ENCODE assay signal across 8 cellular contexts in the genomic region with DNA sequence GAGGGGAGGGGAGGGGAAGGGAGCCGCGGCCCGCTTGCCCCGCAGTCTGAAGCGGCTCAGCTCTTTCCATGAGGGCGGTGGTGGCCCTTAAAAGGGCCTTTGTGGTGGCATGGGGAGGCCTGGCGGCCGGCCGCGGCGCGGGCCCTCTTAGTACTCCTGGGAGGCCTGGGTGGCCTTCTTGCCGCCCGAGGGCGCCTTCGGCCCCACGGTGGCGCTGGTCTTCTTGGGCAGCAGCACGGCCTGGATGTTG. TPM values are rescaled to one million over a fixed set of nuclear protein-coding genes. Genes with fewer than 3 reads are reported as not detected.
DNase-seq lines count a peak whose midpoint lies in the region; ATAC-seq and TF ChIP-seq lines count a peak whose summit lies in the region.

No MANE protein-coding gene starts in this region.

- peaks cover 73% of the 10 kb centered on the region for H3K36me3 ChIP-seq in A673 (ENCODE audit: insufficient read depth, low read length, poor library complexity, severe bottlenecking)
- peaks cover 18 to 24% of the 10 kb centered on the region in 2 donors for H3K36me3 ChIP-seq in ascending aorta
- H3K36me3 ChIP-seq in hepatocyte (replicated peaks; ENCODE audit: insufficient read depth, low read depth) = no peaks in the 10 kb centered on the region
- H3K36me3 ChIP-seq in prostate gland = peaks cover 0 to 7% of the 10 kb centered on the region in 2 donors

- peaks cover 6% of the 10 kb centered on the region for H4K20me1 ChIP-seq in hepatocyte (ENCODE audit: insufficient read depth, poor library complexity, severe bottlenecking)

- H3K9me3 ChIP-seq in A673 (ENCODE audit: low read depth, low read length, poor library complexity, severe bottlenecking) = no peaks in the 10 kb centered on the region
- H3K9me3 ChIP-seq in ascending aorta = no peaks in the 10 kb centered on the region
- no peaks in the 10 kb centered on the region for H3K9me3 ChIP-seq in hepatocyte (ENCODE audit: low read depth)
- no peaks in the 10 kb centered on the region for H3K9me3 ChIP-seq in prostate gland

- peak; percentile 67 for TF ChIP-seq CTCF in A673 (conservative IDR thresholded peaks at IDR 0.05; ENCODE audit: low read depth, low read length)
- peak; percentile 70 to 82 (median 81) for TF ChIP-seq CTCF in ascending aorta (IDR thresholded peaks at IDR 0.05)
- TF ChIP-seq CTCF in hepatocyte (IDR thresholded peaks at IDR 0.05; ENCODE audit: poor library complexity) = peak; percentile 68
- TF ChIP-seq CTCF in prostate gland (IDR thresholded peaks at IDR 0.05) = peak; percentile 49 to 80 (median 70)

- POLR2A ChIA-PET in A673 (lab: Charles Lee; ENCODE audit: low non-redundant PET) = interaction anchor here (0.6 to 1.9 kb wide), 5 partner anchors 9 to 232 kb away, joined by 3 to 24 read pairs (median 4); no protein-coding TSS in a partner anchor

- peaks cover 40% of the 10 kb centered on the region for H3K79me2 ChIP-seq in hepatocyte

- DNase-seq in A673 (ENCODE audit: low spot score) (peak; percentile 83), GM04504 (ENCODE audit: low read depth) (peak; percentile 64), NCI-H226 (peak; percentile 83), ascending aorta (ENCODE audit: low spot score in 2 of 2) (peak; percentile 55 to 93), hepatocyte (ENCODE audit: low spot score) (peak; percentile 93), prostate gland (ENCODE audit: low spot score) (peak; percentile 81), NCI-H187 treated with DMSO at 0.1 percent for 48 hours (lab: John Stamatoyannopoulos, UW) (no peak)

- CTCF ChIA-PET in A673 (lab: Charles Lee) = interaction anchor here (0.7 to 1.9 kb wide), 5 partner anchors 10 to 914 kb away, joined by 3 to 5 read pairs (median 3); partner anchors contain the start of genes HMBS and VPS11

- H3K4me2 ChIP-seq in hepatocyte = peak overlapping the region; percentile 84

- intact Hi-C loops in A673 (cut with micrococcal nuclease; ENCODE audit: unreplicated experiment) (no loop called here), ascending aorta (cut with DNase I) (loop anchor here (1.0 to 2.0 kb wide), 3 partner anchors 10 to 38 kb away; partner anchors contain the start of genes HINFP, HMBS and HYOU1), prostate gland (cut with DNase I) (loop anchor here (5.0 kb wide), 1 partner anchor 103 kb away; no protein-coding TSS in a partner anchor)

- TF ChIP-seq POLR2A in prostate gland (IDR thresholded peaks at IDR 0.05) = no peak

- ATAC-seq in HG02571 (IDR thresholded peaks at IDR 0.05; ENCODE audit: unreplicated experiment) = peak; percentile 44

- BruUV-seq in A673 (replicated peaks; lab: Mats Ljungman, UMichigan) = no TSS peak

- no peaks in the 10 kb centered on the region for H3K27me3 ChIP-seq in A673 (replicated peaks; ENCODE audit: insufficient read depth, low read depth, low read length, poor library complexity)
- no peaks in the 10 kb centered on the region for H3K27me3 ChIP-seq in ascending aorta
- no peaks in the 10 kb centered on the region for H3K27me3 ChIP-seq in hepatocyte
- H3K27me3 ChIP-seq in prostate gland (replicated peaks; ENCODE audit: insufficient read depth) = no peaks in the 10 kb centered on the region

- H3K4me1 ChIP-seq in A673 (ENCODE audit: insufficient read depth, low read length, poor library complexity, severe bottlenecking) (peaks cover 31% of the 10 kb centered on the region), ascending aorta (peaks cover 15 to 24% of the 10 kb centered on the region in 2 donors), hepatocyte (ENCODE audit: insufficient read depth) (peaks cover 17% of the 10 kb centered on the region), prostate gland (replicated peaks) (peaks cover 10% of the 10 kb centered on the region)

- H3K9me2 ChIP-seq in hepatocyte (replicated peaks; ENCODE audit: insufficient read depth) = no peaks in the 10 kb centered on the region

- peak overlapping the region; percentile 73 for H2AFZ ChIP-seq in hepatocyte

- H3K4me3 ChIP-seq in A673 (ENCODE audit: low read depth, low read length, poor library complexity, severe bottlenecking) (peak overlapping the region; percentile 92), ascending aorta (peak overlapping the region; percentile 89 to 98), hepatocyte (peak overlapping the region; percentile 31), prostate gland (peak overlapping the region; percentile 67 to 72)

- WGBS in hepatocyte (ENCODE audit: low lambda C conversion rate, missing lambda C conversion rate) = 0% methylated on average over 13 of the region's 19 CpGs
- 0% methylated on average over 5 of the region's 19 CpGs for WGBS in prostate gland

- peak overlapping the region; percentile 95 for H3K27ac ChIP-seq in A673 (ENCODE audit: low read depth, low read length, poor library complexity, severe bottlenecking)
- peak overlapping the region; percentile 96 to 97 for H3K27ac ChIP-seq in ascending aorta
- peak overlapping the region; percentile 96 for H3K27ac ChIP-seq in hepatocyte
- H3K27ac ChIP-seq in prostate gland = peak overlapping the region; percentile 93 to 94

RNA-seq across cellular contexts. Expression of gene DPAGT1, which starts 6.9 kb away (rescaled TPM):
- 102 and 115 TPM in 2 replicates for total RNA-seq in A673 (2021)
- 61.9 TPM for total RNA-seq in ascending aorta
- total RNA-seq in hepatocyte = 27.5 and 28.1 TPM in 2 replicates
- 76.2 and 82.7 TPM in 2 replicates for polyA plus RNA-seq in hepatocyte
- 10 to 100 TPM; 39.6 to 49.6 TPM for total RNA-seq in prostate gland

RNA-seq across cellular contexts. Expression of gene HMBS, which starts 10.1 kb away (rescaled TPM):
- total RNA-seq in A673 (2021) (72.5 and 80.6 TPM in 2 replicates), ascending aorta (82.8 TPM), hepatocyte (10.9 and 11.9 TPM in 2 replicates), prostate gland (10 to 100 TPM in 1 of 2 donors, 1 to 10 TPM in 1; 9.2 to 14.3 TPM)
- polyA plus RNA-seq in hepatocyte = 34.5 and 37.7 TPM in 2 replicates

RNA-seq across cellular contexts. Expression of gene C2CD2L, which starts 12.4 kb away (rescaled TPM):
- 17.1 and 17.8 TPM in 2 replicates for total RNA-seq in A673 (2021)
- 16.7 TPM for total RNA-seq in ascending aorta
- total RNA-seq in hepatocyte = 5.2 and 9.7 TPM in 2 replicates
- polyA plus RNA-seq in hepatocyte = 7.4 and 10.2 TPM in 2 replicates
- total RNA-seq in prostate gland = 1 to 10 TPM; 5.1 to 9.0 TPM

RNA-seq across cellular contexts. Expression of gene HINFP, which starts 26.6 kb away (rescaled TPM):
- 31.7 and 31.9 TPM in 2 replicates for total RNA-seq in A673 (2021)
- 36.5 TPM for total RNA-seq in ascending aorta
- total RNA-seq in hepatocyte = 10.9 and 25.3 TPM in 2 replicates
- 16.4 and 19.8 TPM in 2 replicates for polyA plus RNA-seq in hepatocyte
- 10 to 100 TPM; 22.1 to 41.7 TPM for total RNA-seq in prostate gland

RNA-seq across cellular contexts. Expression of gene VPS11, which starts 27.1 kb away (rescaled TPM):
- total RNA-seq in A673 (2021) (26.7 and 32.4 TPM in 2 replicates), ascending aorta (23.4 TPM), hepatocyte (31.8 and 36.9 TPM in 2 replicates), prostate gland (10 to 100 TPM; 41.1 to 49.1 TPM)
- polyA plus RNA-seq in hepatocyte = 26.5 and 31.8 TPM in 2 replicates

Comparison
In these comparisons a context has a peak if more than half of its experiments do, and no peak if none do; other contexts are left out.
1. H3K4me3 ChIP-seq: peak in every context shown above with its lines; median percentile 94 in ascending aorta; 92 in A673; 70 in prostate gland; 31 in hepatocyte.